Comparison of ENCODE assay signal across 13 cellular contexts in genomic region chr12:67774983-67775587, GRCh38.
"Had no signal": no experiment of that assay in that cellular context is flagged by ENCODE, and none has a peak within 500 bp of the region (broad histone marks: within the 10 kb centered on the region; RNA-seq: fewer than 3 reads in every experiment).

No MANE protein-coding gene starts in this region.

- H3K27me3 ChIP-seq: adrenal gland, gastroesophageal sphincter, upper lobe of right lung had no signal

- H3K9me3 ChIP-seq: adrenal gland, gastroesophageal sphincter, upper lobe of right lung had no signal

- DNase-seq: activated CD4-positive, alpha-beta T cell treated with anti-CD3 and anti-CD28 coated beads for 48 hours; activated naive CD4-positive, alpha-beta T cell treated with anti-CD3 and anti-CD28 coated beads, Interleukin-2, amount 10 ng/mL, durations not matched to agents 7 days and 5 days; adrenal gland; cortex of kidney; effector CD8-positive, alpha-beta T cell; hypothalamus; natural killer cell; occipital lobe; stimulated activated CD4-positive, alpha-beta T cell treated with anti-CD3 and anti-CD28 coated beads, Interleukin-4, amount 100 ng/mL, for 24 hours; upper lobe of right lung had no signal

- H3K4me3 ChIP-seq: adrenal gland, gastroesophageal sphincter, upper lobe of right lung had no signal

- H3K27ac ChIP-seq: adrenal gland, epithelial cell of prostate, upper lobe of right lung had no signal

- H3K36me3 ChIP-seq: adrenal gland, gastroesophageal sphincter, upper lobe of right lung had no signal

- ATAC-seq: gastroesophageal sphincter, natural killer cell, upper lobe of right lung, WTC11 had no signal

- H3K4me1 ChIP-seq: adrenal gland, upper lobe of right lung had no signal
